Comparison of ENCODE assay signal across 1 cellular context in genomic region chr1:193270996-193271395, GRCh38.
TF ChIP-seq lines count a peak whose summit lies in the region.

No MANE protein-coding gene starts in this region.

TF ChIP-seq in GM23338, 12 proteins besides CTCF, POLR2A, EP300 and RAD21 (continued from another document):
- TF ChIP-seq ZNF462 (CRISPR knock-in tag; IDR thresholded peaks at IDR 0.05) (no peak), STAT1 (IDR thresholded peaks at IDR 0.05; ENCODE audit: unreplicated experiment) (no peak), CREB1 (CRISPR knock-in tag; IDR thresholded peaks at IDR 0.05; ENCODE audit: low read depth) (no peak), JUNB (IDR thresholded peaks at IDR 0.05; ENCODE audit: unreplicated experiment) (no peak)
- TF ChIP-seq, protein P1, sequence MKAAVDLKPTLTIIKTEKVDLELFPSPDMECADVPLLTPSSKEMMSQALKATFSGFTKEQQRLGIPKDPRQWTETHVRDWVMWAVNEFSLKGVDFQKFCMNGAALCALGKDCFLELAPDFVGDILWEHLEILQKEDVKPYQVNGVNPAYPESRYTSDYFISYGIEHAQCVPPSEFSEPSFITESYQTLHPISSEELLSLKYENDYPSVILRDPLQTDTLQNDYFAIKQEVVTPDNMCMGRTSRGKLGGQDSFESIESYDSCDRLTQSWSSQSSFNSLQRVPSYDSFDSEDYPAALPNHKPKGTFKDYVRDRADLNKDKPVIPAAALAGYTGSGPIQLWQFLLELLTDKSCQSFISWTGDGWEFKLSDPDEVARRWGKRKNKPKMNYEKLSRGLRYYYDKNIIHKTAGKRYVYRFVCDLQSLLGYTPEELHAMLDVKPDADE (IDR thresholded peaks at IDR 0.05) = no peak
